In genomic region chr3:147513785-147514184, GRCh38 we compare ENCODE assay signal across 24 cellular contexts.
DNase-seq lines count a peak whose midpoint lies in the region; ATAC-seq and TF ChIP-seq lines count a peak whose summit lies in the region.
"Had no signal": no experiment of that assay in that cellular context is flagged by ENCODE, and none has a peak within 500 bp of the region (broad histone marks: within the 10 kb centered on the region; RNA-seq: fewer than 3 reads in every experiment).

No MANE protein-coding gene starts in this region.

- H3K27me3 ChIP-seq in GM23338 (ENCODE audit: insufficient read depth): no peaks in the 10 kb centered on the region
- H3K27me3 ChIP-seq in NT2/D1 (ENCODE audit: insufficient read depth, insufficient read length): no peaks in the 10 kb centered on the region
- H3K27me3 ChIP-seq in neuronal stem cell (ENCODE audit: control insufficient read depth in 3 of 3, insufficient read depth in 3 of 3, low read depth in 1 of 3, low read length in 3 of 3): no peaks in the 10 kb centered on the region
- H3K27me3 ChIP-seq: BE2C had no signal

- H4K91ac ChIP-seq in neuronal stem cell (ENCODE audit: low read depth, low read length, poor library complexity): no peak overlapping the region

- no peak overlapping the region for H2BK5ac ChIP-seq in neuronal stem cell (ENCODE audit: low read length)

- H3K9me3 Mint-ChIP-seq in GM23338 (no peaks in the 10 kb centered on the region), immature natural killer cell (peaks cover 0 to 20% (median 8%) of the 10 kb centered on the region in 6 donors)

- no peaks in the 10 kb centered on the region for H3K36me3 Mint-ChIP-seq in GM23338 (ENCODE audit: low read depth)
- no peaks in the 10 kb centered on the region for H3K36me3 Mint-ChIP-seq in immature natural killer cell
- H3K36me3 Mint-ChIP-seq: CD4-positive, CD25-positive, alpha-beta regulatory T cell had no signal

- H4K8ac ChIP-seq in neuronal stem cell (ENCODE audit: low read depth, low read length): no peak overlapping the region

- no peak overlapping the region for H3K14ac ChIP-seq in neuronal stem cell (ENCODE audit: low read length)

- no peak overlapping the region for H2BK15ac ChIP-seq in neuronal stem cell (ENCODE audit: low read length)

- H2BK120ac ChIP-seq in neuronal stem cell (ENCODE audit: low read depth, low read length): no peak overlapping the region

- H3K4me1 Mint-ChIP-seq in GM23338: peaks cover 19% of the 10 kb centered on the region
- H3K4me1 Mint-ChIP-seq in immature natural killer cell: no peaks in the 10 kb centered on the region
- H3K4me1 Mint-ChIP-seq: CD4-positive, CD25-positive, alpha-beta regulatory T cell had no signal

- H3K4ac ChIP-seq in neuronal stem cell (ENCODE audit: low read length): no peak overlapping the region

- H3K36me3 ChIP-seq in GM23338 (ENCODE audit: insufficient read depth) (no peaks in the 10 kb centered on the region), NT2/D1 (ENCODE audit: insufficient read depth, insufficient read length, low read length) (no peaks in the 10 kb centered on the region), neuronal stem cell (replicated peaks in 1 of 2; ENCODE audit: control insufficient read depth in 2 of 2, insufficient read depth in 2 of 2, low read length in 2 of 2) (no peaks in the 10 kb centered on the region)
- H3K36me3 ChIP-seq: BE2C had no signal

- no peaks in the 10 kb centered on the region for H3K9me3 ChIP-seq in NT2/D1 (ENCODE audit: insufficient read depth, low read length)
- no peaks in the 10 kb centered on the region for H3K9me3 ChIP-seq in neuronal stem cell (replicated peaks in 1 of 2; ENCODE audit: control insufficient read depth in 2 of 2, insufficient read depth in 1 of 2, low read depth in 1 of 2, low read length in 2 of 2)
- H3K9me3 ChIP-seq: A549, BE2C had no signal

- H4K20me1 ChIP-seq in GM23338 (replicated peaks; ENCODE audit: insufficient read depth): no peaks in the 10 kb centered on the region

- H3K27ac ChIP-seq in GM23338 (ENCODE audit: low read depth) (no peak overlapping the region), neuronal stem cell (replicated peaks; ENCODE audit: low read length) (peak overlapping the region; percentile 30)
- H3K27ac ChIP-seq: A549, GM23248, PC-9, SK-N-MC had no signal

- no peaks in the 10 kb centered on the region for H3K79me2 ChIP-seq in GM23338 (replicated peaks; ENCODE audit: insufficient read depth)

- no peaks in the 10 kb centered on the region for H3F3A ChIP-seq in GM23338 (replicated peaks; ENCODE audit: low read depth)

- no peak for TF ChIP-seq CTCF in GM23338 (conservative IDR thresholded peaks at IDR 0.05; ENCODE audit: low read depth in 2 of 2)

- no peak overlapping the region for H3K4me2 ChIP-seq in GM23338
- no peak overlapping the region for H3K4me2 ChIP-seq in neuronal stem cell (ENCODE audit: insufficient read depth, low read length, poor library complexity, severe bottlenecking)
- H3K4me2 ChIP-seq: A549, PC-9 had no signal

- no peaks in the 10 kb centered on the region; the same call in 1 of the 2 replicates for H3K4me1 ChIP-seq in GM23338 (ENCODE audit: insufficient read depth)
- H3K4me1 ChIP-seq in NT2/D1 (ENCODE audit: insufficient read depth, insufficient read length): no peaks in the 10 kb centered on the region
- H3K4me1 ChIP-seq in neuronal stem cell (ENCODE audit: control insufficient read depth in 2 of 2, insufficient read depth in 1 of 2, low read depth in 1 of 2, low read length in 2 of 2): peaks cover 0 to 2% of the 10 kb centered on the region in 2 donors
- H3K4me1 ChIP-seq: A549, BE2C had no signal

- H2BK12ac ChIP-seq in neuronal stem cell (ENCODE audit: low read length): no peak overlapping the region

- H3K9ac ChIP-seq in NT2/D1 (ENCODE audit: insufficient read length, low read depth): no peak overlapping the region
- H3K9ac ChIP-seq in neuronal stem cell (ENCODE audit: low read depth, low read length, poor library complexity): no peak overlapping the region
- H3K9ac ChIP-seq: GM23248 had no signal

- H3K79me1 ChIP-seq in neuronal stem cell (ENCODE audit: low read depth, low read length): no peaks in the 10 kb centered on the region

- H3K18ac ChIP-seq in neuronal stem cell (ENCODE audit: low read length): no peak overlapping the region

- peak; percentile 100 for ATAC-seq in GM23338
- ATAC-seq: A549, GM12878 had no signal

- no peak overlapping the region for H2AK5ac ChIP-seq in neuronal stem cell (ENCODE audit: low read depth, low read length)

- H2AFZ ChIP-seq in GM23338 (no peak overlapping the region), neuronal stem cell (ENCODE audit: low read length) (no peak overlapping the region)
- H2AFZ ChIP-seq: GM23248, PC-9 had no signal

- no peaks in the 10 kb centered on the region for H3K9me2 ChIP-seq in GM23338 (ENCODE audit: insufficient read depth)

- H3K27ac Mint-ChIP-seq in GM23338 (peak overlapping the region; percentile 59; the same call in 1 of the 2 replicates), immature natural killer cell (no peak overlapping the region)
- H3K27ac Mint-ChIP-seq: CD4-positive, CD25-positive, alpha-beta regulatory T cell had no signal

- H3K4me3 ChIP-seq in GM23338: no peak overlapping the region
- no peak overlapping the region for H3K4me3 ChIP-seq in NT2/D1 (ENCODE audit: insufficient read length, low read depth)
- no peak overlapping the region for H3K4me3 ChIP-seq in neuronal stem cell (ENCODE audit: low read length in 2 of 2)
- H3K4me3 ChIP-seq: A549, GM12878, GM23248, PC-9 had no signal

- peak; percentile 70 for DNase-seq in GM23338 (ENCODE audit: low spot score)
- peak; percentile 25 for DNase-seq in NT2/D1 (ENCODE audit: low read depth, low spot score)
- peak; percentile 5 for DNase-seq in iPS DF 19.7 (ENCODE audit: low read depth, low spot score)
- DNase-seq in neuronal stem cell (ENCODE audit: low spot score): peak; percentile 30
- DNase-seq in immature natural killer cell: no peak
- DNase-seq in COLO829 (ENCODE audit: low spot score): no peak
- DNase-seq in dedifferentiated amniotic fluid mesenchymal stem cell (ENCODE audit: extremely low spot score): no peak
- DNase-seq: BE2C; CD4-positive, CD25-positive, alpha-beta regulatory T cell; COR-L47; DMS 273 treated with DMSO at 0.1 percent for 48 hours; DMS79 treated with DMSO at 0.1 percent for 48 hours; GM23248; NCI-H1417; NCI-H1694 treated with DMSO at 0.1 percent for 48 hours; NCI-H2081 treated with DMSO at 0.1 percent for 48 hours; NCI-H2171 treated with DMSO at 0.1 percent for 48 hours; NCI-H524 treated with DMSO at 0.1 percent for 48 hours; PC-9; RPMI8226; SHP77 had no signal

- WGBS in neuronal stem cell (ENCODE audit: extremely low coverage in 2 of 2, insufficient read length in 2 of 2, insufficient replicate concordance in 1 of 2), 2 donors: no CpG with 5 or more reads among the region's 5 CpGs

- H3K27me3 Mint-ChIP-seq in GM23338 (ENCODE audit: insufficient read depth, low read depth, poor library complexity) (no peaks in the 10 kb centered on the region), immature natural killer cell (ENCODE audit: low read depth in 3 of 3) (no peaks in the 10 kb centered on the region)
- H3K27me3 Mint-ChIP-seq: CD4-positive, CD25-positive, alpha-beta regulatory T cell had no signal

- H3K23ac ChIP-seq in neuronal stem cell (ENCODE audit: low read depth, low read length, poor library complexity): no peak overlapping the region

- H3K4me3 Mint-ChIP-seq in GM23338 (no peak overlapping the region), immature natural killer cell (no peak overlapping the region)
- H3K4me3 Mint-ChIP-seq: CD4-positive, CD25-positive, alpha-beta regulatory T cell had no signal

Comparison
In these comparisons a context has a peak if more than half of its experiments do, and no peak if none do; other contexts are left out.
1. DNase-seq: peak in GM23338 (single experiment), NT2/D1 (single experiment), iPS DF 19.7 (single experiment) and neuronal stem cell (single experiment); none in immature natural killer cell (0 of 3), COLO829 (single experiment) and dedifferentiated amniotic fluid mesenchymal stem cell (single experiment).